In genomic region chr2:241540766-241541561, GRCh38 we compare ENCODE assay signal across 9 cellular contexts. TPM values are rescaled to one million over a fixed set of nuclear protein-coding genes. Genes with fewer than 3 reads are reported as not detected.
DNase-seq lines count a peak whose midpoint lies in the region; ATAC-seq and TF ChIP-seq lines count a peak whose summit lies in the region.
"Had no signal": no experiment of that assay in that cellular context is flagged by ENCODE, and none has a peak within 500 bp of the region (broad histone marks: within the 10 kb centered on the region; RNA-seq: fewer than 3 reads in every experiment).

No MANE protein-coding gene starts in this region.

- peak overlapping the region; percentile 78 for H2AFZ ChIP-seq in mesenchymal stem cell (ENCODE audit: low read depth, low read length)

- POLR2A ChIA-PET in CD4-positive, alpha-beta T cell (lab: Charles Lee) = no interaction called here

- no peaks in the 10 kb centered on the region for H3K36me3 ChIP-seq in mesenchymal stem cell (ENCODE audit: control insufficient read depth in 1 of 2, insufficient read depth in 2 of 2, low read depth in 1 of 2, low read length in 2 of 2)

- peaks cover 26% of the 10 kb centered on the region for H3K27me3 Mint-ChIP-seq in CD4-positive, alpha-beta T cell

- H3K36me3 Mint-ChIP-seq in CD4-positive, alpha-beta T cell (ENCODE audit: low read depth) = no peaks in the 10 kb centered on the region

- TF ChIP-seq CTCF in CD4-positive, alpha-beta T cell (IDR thresholded peaks at IDR 0.05) = no peak

- peaks cover 5% of the 10 kb centered on the region for H3K4me1 Mint-ChIP-seq in CD4-positive, alpha-beta T cell (ENCODE audit: low read depth)

- H3K4me2 ChIP-seq in mesenchymal stem cell (ENCODE audit: low read length, poor library complexity, severe bottlenecking) = peak overlapping the region; percentile 73

- no peak overlapping the region for H3K27ac Mint-ChIP-seq in CD4-positive, alpha-beta T cell

- H2AK5ac ChIP-seq in mesenchymal stem cell (ENCODE audit: low read length, severe bottlenecking) = no peak overlapping the region

- peak; percentile 86 for ATAC-seq in CD4-positive, alpha-beta T cell (ENCODE audit: poor library complexity)

- H3K9ac ChIP-seq in mesenchymal stem cell (ENCODE audit: low read length) = peak overlapping the region; percentile 43

- no peak overlapping the region for H2BK5ac ChIP-seq in mesenchymal stem cell (ENCODE audit: low read depth, low read length, poor library complexity, severe bottlenecking)

- no peak overlapping the region for H3K23ac ChIP-seq in mesenchymal stem cell (ENCODE audit: low read length in 2 of 2)

- no peak overlapping the region for H2BK120ac ChIP-seq in mesenchymal stem cell (ENCODE audit: low read depth, low read length)

- H4K91ac ChIP-seq in mesenchymal stem cell (ENCODE audit: low read length) = no peak overlapping the region

- 23% methylated on average over 46 of the region's 68 CpGs for WGBS in mesenchymal stem cell

- peak overlapping the region; percentile 30 to 69 for H3K4me3 ChIP-seq in mesenchymal stem cell (ENCODE audit: insufficient read depth in 1 of 2, low read depth in 1 of 2, low read length in 2 of 2)

- no peak overlapping the region for H3K4ac ChIP-seq in mesenchymal stem cell (ENCODE audit: low read depth in 1 of 2, low read length in 2 of 2)

- H3K9me3 ChIP-seq in CD4-positive, alpha-beta T cell (ENCODE audit: control insufficient read depth, low read length) = no peaks in the 10 kb centered on the region
- no peaks in the 10 kb centered on the region for H3K9me3 ChIP-seq in mesenchymal stem cell (ENCODE audit: control insufficient read depth, low read length)

- H2BK15ac ChIP-seq in mesenchymal stem cell (ENCODE audit: low read depth, poor library complexity, severe bottlenecking) = no peak overlapping the region

- no peaks in the 10 kb centered on the region for H3K79me1 ChIP-seq in mesenchymal stem cell (replicated peaks; ENCODE audit: low read length, poor library complexity, severe bottlenecking)

- H3K18ac ChIP-seq in mesenchymal stem cell (ENCODE audit: low read depth in 1 of 2, low read length in 2 of 2) = no peak overlapping the region

- no peak overlapping the region for H3K27ac ChIP-seq in CD4-positive, alpha-beta T cell (ENCODE audit: low read depth, low read length)
- H3K27ac ChIP-seq in mesenchymal stem cell (ENCODE audit: low read length, poor library complexity, severe bottlenecking) = no peak overlapping the region
- H3K27ac ChIP-seq: HL-60 had no signal

- H3K9me3 Mint-ChIP-seq in CD4-positive, alpha-beta T cell = no peaks in the 10 kb centered on the region

- no peak overlapping the region for H2BK12ac ChIP-seq in mesenchymal stem cell (ENCODE audit: low read length in 2 of 2)

- DNase-seq in CD4-positive, alpha-beta T cell = peak; percentile 32 to 69 (median 51)
- DNase-seq in M059J (ENCODE audit: low read depth) (peak; percentile 26), mesenchymal stem cell (no peak), dedifferentiated amniotic fluid mesenchymal stem cell (ENCODE audit: extremely low spot score) (no peak), GF-D8 (lab: John Stamatoyannopoulos, UW) (no peak)
- DNase-seq in activated CD8-positive, alpha-beta memory T cell treated with anti-CD3 and anti-CD28 coated beads for 1 hour (ENCODE audit: extremely low read depth in 1 of 2, low read depth in 1 of 2) = peak; percentile 21 to 40
- peak; percentile 22 for DNase-seq in effector CD4-positive, alpha-beta T cell
- DNase-seq in stimulated activated CD8-positive, alpha-beta memory T cell treated with anti-CD3 and anti-CD28 coated beads, Interleukin-15, amount 100 ng/mL, for 4 hours (ENCODE audit: low read depth in 2 of 2) = peak; percentile 19 to 32

- peaks cover 40% of the 10 kb centered on the region for H3K27me3 ChIP-seq in CD4-positive, alpha-beta T cell (ENCODE audit: control insufficient read depth, insufficient read depth, low read length)
- peaks cover 9 to 43% of the 10 kb centered on the region in 2 experiments for H3K27me3 ChIP-seq in mesenchymal stem cell (ENCODE audit: control insufficient read depth in 1 of 2, insufficient read depth in 1 of 2, low read length in 2 of 2)

- no peak overlapping the region for H3K14ac ChIP-seq in mesenchymal stem cell (ENCODE audit: low read length in 2 of 2)

- CTCF ChIA-PET in CD4-positive, alpha-beta T cell (lab: Charles Lee) = no interaction called here

- intact Hi-C loops in CD4-positive, alpha-beta T cell (cut with DNase I, micrococcal nuclease) = no loop called here

- peak overlapping the region; percentile 84 for H3K4me3 Mint-ChIP-seq in CD4-positive, alpha-beta T cell

- no peak overlapping the region for H4K8ac ChIP-seq in mesenchymal stem cell (ENCODE audit: low read length)

- H3K4me1 ChIP-seq in mesenchymal stem cell (ENCODE audit: control insufficient read depth, insufficient read depth, low read depth, low read length) = peaks cover 27% of the 10 kb centered on the region

RNA-seq across cellular contexts. Expression of gene BOK, which starts 17.6 kb away (rescaled TPM):
- total RNA-seq in CD4-positive, alpha-beta T cell = not detected
- total RNA-seq in M059J (2014; rRNA removed; shearing (Covaris generic)) = 3.9 and 11.7 TPM in 2 replicates
- 16.6 TPM for polyA plus RNA-seq in mesenchymal stem cell (2013, experiment 1 of 2)
- 17.5 TPM for polyA plus RNA-seq in mesenchymal stem cell (2013, experiment 2 of 2)

RNA-seq across cellular contexts. Expression of gene STK25, which starts 32.6 kb away (rescaled TPM):
- total RNA-seq in CD4-positive, alpha-beta T cell = 10 to 100 TPM; 76.1 to 81.3 TPM
- total RNA-seq in M059J (2014; rRNA removed; shearing (Covaris generic)) = 110 and 133 TPM in 2 replicates
- polyA plus RNA-seq in mesenchymal stem cell (2013, experiment 1 of 2) = 86.3 TPM
- polyA plus RNA-seq in mesenchymal stem cell (2013, experiment 2 of 2) = 82.9 TPM

Comparison
In these comparisons a context has a peak if more than half of its experiments do, and no peak if none do; other contexts are left out.
1. DNase-seq: peak in CD4-positive, alpha-beta T cell (10 of 10), M059J (single experiment), activated CD8-positive, alpha-beta memory T cell treated with anti-CD3 and anti-CD28 coated beads for 1 hour (2 of 2), effector CD4-positive, alpha-beta T cell (single experiment) and stimulated activated CD8-positive, alpha-beta memory T cell treated with anti-CD3 and anti-CD28 coated beads, Interleukin-15, amount 100 ng/mL, for 4 hours (2 of 2); none in mesenchymal stem cell (single experiment), dedifferentiated amniotic fluid mesenchymal stem cell (single experiment) and GF-D8 (single experiment).